ENCODE assay signal across 13 cellular contexts in the genomic region with DNA sequence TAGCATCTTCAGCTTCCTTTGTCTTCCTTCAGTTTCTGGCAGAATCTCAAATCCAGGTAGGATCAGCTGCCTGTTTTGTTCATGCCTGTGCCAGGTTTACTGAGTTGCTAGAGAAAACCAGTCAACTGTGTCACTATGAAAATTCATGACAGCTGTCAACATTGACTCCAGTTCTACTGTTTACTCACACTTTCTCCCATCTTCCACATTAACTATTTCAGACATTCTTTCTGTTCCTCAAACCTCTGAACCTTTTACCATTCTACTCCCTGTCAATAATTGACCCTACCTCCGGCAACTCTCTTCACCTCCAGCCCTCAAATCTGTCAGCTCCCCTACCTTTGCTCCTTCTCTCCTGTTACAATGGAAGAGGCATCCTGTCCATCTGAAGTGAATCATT. TPM values are rescaled to one million over a fixed set of nuclear protein-coding genes. Genes with fewer than 3 reads are reported as not detected.
DNase-seq lines count a peak whose midpoint lies in the region; ATAC-seq and TF ChIP-seq lines count a peak whose summit lies in the region.
"Had no signal": no experiment of that assay in that cellular context is flagged by ENCODE, and none has a peak within 500 bp of the region (broad histone marks: within the 10 kb centered on the region; RNA-seq: fewer than 3 reads in every experiment).

No MANE protein-coding gene starts in this region.

- H3K27ac ChIP-seq in esophagus squamous epithelium: no peak overlapping the region
- H3K27ac ChIP-seq: right lobe of liver had no signal

- peaks cover 70 to 73% of the 10 kb centered on the region in 2 donors for H3K4me1 Mint-ChIP-seq in immature natural killer cell

- no peak for DNase-seq in immature natural killer cell
- DNase-seq in NCI-H1694 (lab: John Stamatoyannopoulos, UW): no peak
- DNase-seq in stimulated activated CD4-positive, alpha-beta T cell treated with anti-CD3 and anti-CD28 coated beads, Interleukin-12 subunit alpha, Interleukin-12 subunit beta, amount 100 ng/mL, for 4 hours: no peak
- DNase-seq in esophagus squamous epithelium (lab: John Stamatoyannopoulos, UW): no peak
- no peak for DNase-seq in activated gamma-delta T cell treated with Interleukin-2 at 50 U/mL for 16 hours
- DNase-seq: activated naive CD8-positive, alpha-beta T cell treated with anti-CD3 and anti-CD28 coated beads, Interleukin-2, amount 10 ng/mL, durations not matched to agents 7 days and 5 days; DND-41; NCI-H226; right lobe of liver had no signal

- WGBS in esophagus squamous epithelium, 2 donors: 63 to 81% methylated on average over 1 of the region's 1 CpG

- H3K27me3 ChIP-seq in esophagus squamous epithelium: no peaks in the 10 kb centered on the region
- H3K27me3 ChIP-seq: right lobe of liver had no signal

- peak overlapping the region in 5 of 6 donors; percentile 12 to 88 (median 42) for H3K27ac Mint-ChIP-seq in immature natural killer cell
- H3K27ac Mint-ChIP-seq: activated naive CD8-positive, alpha-beta T cell treated with anti-CD3 and anti-CD28 coated beads, Interleukin-2, amount 10 ng/mL, durations not matched to agents 7 days and 5 days had no signal

- intact Hi-C loops in esophagus squamous epithelium (cut with DNase I): no loop called here

- ATAC-seq in GM18868 (IDR thresholded peaks at IDR 0.05; ENCODE audit: unreplicated experiment) (peak; percentile 47), GM21737 (IDR thresholded peaks at IDR 0.05; ENCODE audit: unreplicated experiment) (peak; percentile 83), HG03432 (IDR thresholded peaks at IDR 0.05; ENCODE audit: unreplicated experiment) (peak; percentile 82)
- ATAC-seq: right lobe of liver had no signal

- H3K36me3 ChIP-seq in esophagus squamous epithelium: no peaks in the 10 kb centered on the region

- H3K4me3 Mint-ChIP-seq in immature natural killer cell: peak overlapping the region in 3 of 5 donors; percentile 0 to 39 (median 6)
- H3K4me3 Mint-ChIP-seq: activated naive CD8-positive, alpha-beta T cell treated with anti-CD3 and anti-CD28 coated beads, Interleukin-2, amount 10 ng/mL, durations not matched to agents 7 days and 5 days had no signal

- H3K27me3 Mint-ChIP-seq in immature natural killer cell (ENCODE audit: low read depth in 3 of 3): no peaks in the 10 kb centered on the region
- H3K27me3 Mint-ChIP-seq: activated naive CD8-positive, alpha-beta T cell treated with anti-CD3 and anti-CD28 coated beads, Interleukin-2, amount 10 ng/mL, durations not matched to agents 7 days and 5 days had no signal

- no peaks in the 10 kb centered on the region for H3K9me3 ChIP-seq in esophagus squamous epithelium
- H3K9me3 ChIP-seq: right lobe of liver had no signal

- no peak for TF ChIP-seq POLR2A in esophagus squamous epithelium (IDR thresholded peaks at IDR 0.05)

- H3K9me3 Mint-ChIP-seq in immature natural killer cell: no peaks in the 10 kb centered on the region
- H3K9me3 Mint-ChIP-seq: activated naive CD8-positive, alpha-beta T cell treated with anti-CD3 and anti-CD28 coated beads, Interleukin-2, amount 10 ng/mL, durations not matched to agents 7 days and 5 days had no signal

- no peaks in the 10 kb centered on the region for H3K4me1 ChIP-seq in esophagus squamous epithelium

- no peak for TF ChIP-seq CTCF in esophagus squamous epithelium (IDR thresholded peaks at IDR 0.05)

- H3K36me3 Mint-ChIP-seq in immature natural killer cell: peaks cover 6 to 7% (median 7%) of the 10 kb centered on the region in 3 donors

- H3K4me3 ChIP-seq in esophagus squamous epithelium: no peak overlapping the region
- H3K4me3 ChIP-seq: right lobe of liver had no signal

RNA-seq across cellular contexts. Expression of a gene that starts 8.5 kb away (rescaled TPM):
- polyA plus RNA-seq in immature natural killer cell: 10 to 100 TPM; 18.2 to 27.0 (median 26.0) TPM
- 1 to 10 TPM in 2 of 4 donors, under 1 TPM in 2; 0.30 to 4.8 (median 2.0) TPM for total RNA-seq in esophagus squamous epithelium

RNA-seq across cellular contexts. Expression of a gene that starts 32.5 kb away (rescaled TPM):
- polyA plus RNA-seq in immature natural killer cell: 10 to 100 TPM; 14.4 to 48.6 (median 36.1) TPM
- 1 to 10 TPM in 3 of 4 donors, under 1 TPM in 1; 0.94 to 1.5 (median 1.4) TPM for total RNA-seq in esophagus squamous epithelium
- total RNA-seq: endothelial cell of umbilical vein had no signal
- polyA plus RNA-seq: endothelial cell of umbilical vein had no signal
